Comparison of ENCODE assay signal across 28 cellular contexts in the genomic region with DNA sequence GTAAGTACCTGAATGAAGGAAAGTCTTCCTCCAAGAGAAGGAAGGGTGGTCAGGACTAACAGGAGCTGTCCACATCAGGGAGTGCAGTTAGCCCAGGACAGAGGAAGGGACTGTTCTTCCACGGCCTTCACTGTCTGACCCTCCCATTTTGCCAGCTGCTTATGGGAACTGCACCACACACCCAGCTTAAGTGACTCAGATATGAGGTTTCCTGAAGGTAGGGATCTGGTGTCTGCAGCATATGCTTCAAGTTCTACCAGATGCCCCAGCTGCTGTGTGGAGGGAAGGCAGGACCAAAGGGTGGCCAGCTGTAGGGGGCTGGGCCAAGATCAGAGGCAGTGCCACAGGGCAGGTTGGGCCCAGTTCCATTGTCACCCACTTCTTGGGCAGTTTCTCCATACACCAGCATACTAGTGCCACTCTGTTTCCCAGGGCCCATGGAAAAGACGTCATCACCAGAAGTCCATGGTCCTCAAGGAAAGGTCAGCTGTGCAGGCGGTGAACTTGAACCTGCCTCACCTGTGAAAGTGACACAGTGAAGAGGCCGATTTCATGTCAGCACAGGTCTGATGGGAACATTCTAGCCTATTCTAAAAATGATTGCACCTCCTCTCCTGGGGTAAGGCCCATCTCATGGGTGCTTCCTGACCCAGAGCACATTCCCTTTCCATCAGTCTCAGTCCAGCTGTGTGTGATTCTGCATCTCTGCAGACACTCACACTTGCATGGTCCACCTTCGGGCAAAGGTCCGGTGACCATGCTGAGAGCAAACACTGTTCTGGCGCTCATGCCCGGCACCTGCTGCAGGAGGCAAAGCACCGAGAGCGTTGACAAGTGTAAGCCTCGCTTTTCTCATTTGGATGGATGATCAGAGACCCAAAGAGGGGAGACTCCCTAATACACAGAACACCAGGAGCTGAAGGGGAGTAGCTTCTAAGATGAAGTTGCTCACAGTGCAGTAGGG.
DNase-seq lines count a peak whose midpoint lies in the region; ATAC-seq and TF ChIP-seq lines count a peak whose summit lies in the region.
"Had no signal": no experiment of that assay in that cellular context is flagged by ENCODE, and none has a peak within 500 bp of the region (broad histone marks: within the 10 kb centered on the region; RNA-seq: fewer than 3 reads in every experiment).

No MANE protein-coding gene starts in this region.

- H3K4me2 ChIP-seq in SK-N-SH, result no peak overlapping the region

- H3K27ac ChIP-seq in SK-N-SH (ENCODE audit: low read depth in 2 of 2, low read length in 1 of 2) (no peak overlapping the region), SJCRH30 (no peak overlapping the region), right cardiac atrium (ENCODE audit: low read length) (no peak overlapping the region)
- H3K27ac ChIP-seq: 22Rv1, breast epithelium, esophagus muscularis mucosa, Peyer's patch, SJSA1, tibial artery had no signal

- H3K4me3 ChIP-seq in SK-N-SH (ENCODE audit: low read depth in 2 of 2, low read length in 1 of 2) (no peak overlapping the region), SJCRH30 (no peak overlapping the region), right cardiac atrium (ENCODE audit: low read length) (no peak overlapping the region)
- H3K4me3 ChIP-seq: breast epithelium, esophagus muscularis mucosa, Peyer's patch, SJSA1, tibial artery had no signal

- peaks cover 17% of the 10 kb centered on the region for H3F3A ChIP-seq in SK-N-SH (replicated peaks; ENCODE audit: insufficient read depth)

- intact Hi-C loops in right cardiac atrium (cut with DNase I), result no loop called here

- H3K9ac ChIP-seq in SK-N-SH, result no peak overlapping the region

- no peak overlapping the region for H2AFZ ChIP-seq in SK-N-SH (ENCODE audit: low read depth)

- no peaks in the 10 kb centered on the region for H3K79me2 ChIP-seq in SK-N-SH (ENCODE audit: insufficient read depth)

- no peaks in the 10 kb centered on the region for H4K20me1 ChIP-seq in SK-N-SH (ENCODE audit: insufficient read depth)

- H3K9me3 ChIP-seq in SK-N-SH (no peaks in the 10 kb centered on the region), SJCRH30 (replicated peaks) (no peaks in the 10 kb centered on the region), right cardiac atrium (ENCODE audit: control insufficient read depth, low read length) (no peaks in the 10 kb centered on the region)
- H3K9me3 ChIP-seq: breast epithelium, esophagus muscularis mucosa, Peyer's patch, SJSA1, tibial artery had no signal

- H3K4me1 ChIP-seq in SK-N-SH (ENCODE audit: control insufficient read depth in 1 of 2, insufficient read depth in 2 of 2, low read depth in 1 of 2, low read length in 1 of 2) (peaks cover 0 to 16% of the 10 kb centered on the region in 2 experiments; a peak in 2 of 4 replicates), SJCRH30 (no peaks in the 10 kb centered on the region; the same call in 1 of the 2 replicates), right cardiac atrium (ENCODE audit: control insufficient read depth, insufficient read depth, low read length) (no peaks in the 10 kb centered on the region)
- H3K4me1 ChIP-seq: breast epithelium, esophagus muscularis mucosa, Peyer's patch, tibial artery had no signal

- H3K36me3 ChIP-seq in SK-N-SH (replicated peaks in 1 of 2; ENCODE audit: control insufficient read depth in 1 of 2, insufficient read depth in 2 of 2, low read length in 1 of 2), result no peaks in the 10 kb centered on the region
- no peaks in the 10 kb centered on the region for H3K36me3 ChIP-seq in SJCRH30
- H3K36me3 ChIP-seq: breast epithelium, esophagus muscularis mucosa, Peyer's patch, SJSA1, tibial artery had no signal

- DNase-seq in SK-N-SH (no peak), SJCRH30 (peak; percentile 20 to 44), islet precursor cell (peak; percentile 48), right cardiac atrium (no peak), Ammon's horn (ENCODE audit: low spot score) (no peak)
- DNase-seq: activated CD4-positive, alpha-beta T cell treated with anti-CD3 and anti-CD28 coated beads for 48 hours; activated T-cell treated with anti-CD3 and anti-CD28 coated beads, Interleukin-2, amount 50 U/mL, for 24 hours; amniotic stem cell; effector CD8-positive, alpha-beta T cell; GDM1; H7; Kasumi-1; left ventricle myocardium superior; NCI-H1048; NCI-H2029 treated with DMSO at 0.1 percent for 48 hours; NCI-H510A; stimulated activated CD4-positive, alpha-beta T cell treated with anti-CD3 and anti-CD28 coated beads, Interleukin-15, amount 100 ng/mL, for 24 hours; stimulated activated naive CD8-positive, alpha-beta T cell treated with anti-CD3 and anti-CD28 coated beads, Interleukin-15, amount 100 ng/mL, for 72 hours; tibial artery had no signal

- no peaks in the 10 kb centered on the region for H3K9me2 ChIP-seq in SK-N-SH

- TF ChIP-seq EP300 in SK-N-SH (IDR thresholded peaks at IDR 0.05; ENCODE audit: borderline replicate concordance in 1 of 2, low read depth in 1 of 2, low read length in 1 of 2), result no peak

- no peak for TF ChIP-seq RAD21 in SK-N-SH (IDR thresholded peaks at IDR 0.05; ENCODE audit: low read length)

- POLR2A ChIA-PET in SK-N-SH (lab: Yijun Ruan, JAX), result no interaction called here

- no peak for TF ChIP-seq CTCF in SK-N-SH (IDR thresholded peaks at IDR 0.05)

- ATAC-seq in SK-N-SH treated with all-trans-retinoic acid at 6 μM for 48 hours (no peak), right cardiac atrium (no peak), GM19467 (IDR thresholded peaks at IDR 0.05; ENCODE audit: unreplicated experiment) (no peak), GM18870 (IDR thresholded peaks at IDR 0.05; ENCODE audit: unreplicated experiment) (no peak)
- ATAC-seq: left ventricle myocardium superior; sciatic nerve; stimulated activated naive CD8-positive, alpha-beta T cell treated with anti-CD3 and anti-CD28 coated beads, Interleukin-15, amount 100 ng/mL, for 72 hours had no signal

- CTCF ChIA-PET in SK-N-SH (lab: Yijun Ruan, JAX), result no interaction called here

- WGBS in SK-N-SH (ENCODE audit: low lambda C conversion rate), result 71% methylated on average over 6 of the region's 11 CpGs
- WGBS in right cardiac atrium, result 92% methylated on average over 11 of the region's 11 CpGs

- no peaks in the 10 kb centered on the region for H3K27me3 ChIP-seq in SK-N-SH (ENCODE audit: insufficient read depth)
- no peaks in the 10 kb centered on the region for H3K27me3 ChIP-seq in SJCRH30
- H3K27me3 ChIP-seq in right cardiac atrium (ENCODE audit: control insufficient read depth, insufficient read depth), result no peaks in the 10 kb centered on the region
- H3K27me3 ChIP-seq: breast epithelium, Peyer's patch, SJSA1, tibial artery had no signal

TF ChIP-seq in SK-N-SH, 30 proteins besides CTCF, POLR2A, EP300 and RAD21:
- TF ChIP-seq SIN3A (IDR thresholded peaks at IDR 0.05; ENCODE audit: borderline replicate concordance, low read depth, low read length), result no peak
- TF ChIP-seq, protein P1, sequence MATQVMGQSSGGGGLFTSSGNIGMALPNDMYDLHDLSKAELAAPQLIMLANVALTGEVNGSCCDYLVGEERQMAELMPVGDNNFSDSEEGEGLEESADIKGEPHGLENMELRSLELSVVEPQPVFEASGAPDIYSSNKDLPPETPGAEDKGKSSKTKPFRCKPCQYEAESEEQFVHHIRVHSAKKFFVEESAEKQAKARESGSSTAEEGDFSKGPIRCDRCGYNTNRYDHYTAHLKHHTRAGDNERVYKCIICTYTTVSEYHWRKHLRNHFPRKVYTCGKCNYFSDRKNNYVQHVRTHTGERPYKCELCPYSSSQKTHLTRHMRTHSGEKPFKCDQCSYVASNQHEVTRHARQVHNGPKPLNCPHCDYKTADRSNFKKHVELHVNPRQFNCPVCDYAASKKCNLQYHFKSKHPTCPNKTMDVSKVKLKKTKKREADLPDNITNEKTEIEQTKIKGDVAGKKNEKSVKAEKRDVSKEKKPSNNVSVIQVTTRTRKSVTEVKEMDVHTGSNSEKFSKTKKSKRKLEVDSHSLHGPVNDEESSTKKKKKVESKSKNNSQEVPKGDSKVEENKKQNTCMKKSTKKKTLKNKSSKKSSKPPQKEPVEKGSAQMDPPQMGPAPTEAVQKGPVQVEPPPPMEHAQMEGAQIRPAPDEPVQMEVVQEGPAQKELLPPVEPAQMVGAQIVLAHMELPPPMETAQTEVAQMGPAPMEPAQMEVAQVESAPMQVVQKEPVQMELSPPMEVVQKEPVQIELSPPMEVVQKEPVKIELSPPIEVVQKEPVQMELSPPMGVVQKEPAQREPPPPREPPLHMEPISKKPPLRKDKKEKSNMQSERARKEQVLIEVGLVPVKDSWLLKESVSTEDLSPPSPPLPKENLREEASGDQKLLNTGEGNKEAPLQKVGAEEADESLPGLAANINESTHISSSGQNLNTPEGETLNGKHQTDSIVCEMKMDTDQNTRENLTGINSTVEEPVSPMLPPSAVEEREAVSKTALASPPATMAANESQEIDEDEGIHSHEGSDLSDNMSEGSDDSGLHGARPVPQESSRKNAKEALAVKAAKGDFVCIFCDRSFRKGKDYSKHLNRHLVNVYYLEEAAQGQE (IDR thresholded peaks at IDR 0.05; ENCODE audit: low read depth, low read length), result 0 out of 2 replicates have a peak, but pooled peaks have one; percentile 21

TF ChIP-seq in SK-N-SH treated with all-trans-retinoic acid at 6 μM for 48 hours, 23 proteins besides CTCF, POLR2A, EP300 and RAD21:
- TF ChIP-seq TOX (CRISPR knock-in tag; IDR thresholded peaks at IDR 0.05; ENCODE audit: borderline replicate concordance) (no peak), ESRRG (CRISPR knock-in tag; IDR thresholded peaks at IDR 0.05) (no peak)
- TF ChIP-seq, protein P2, sequence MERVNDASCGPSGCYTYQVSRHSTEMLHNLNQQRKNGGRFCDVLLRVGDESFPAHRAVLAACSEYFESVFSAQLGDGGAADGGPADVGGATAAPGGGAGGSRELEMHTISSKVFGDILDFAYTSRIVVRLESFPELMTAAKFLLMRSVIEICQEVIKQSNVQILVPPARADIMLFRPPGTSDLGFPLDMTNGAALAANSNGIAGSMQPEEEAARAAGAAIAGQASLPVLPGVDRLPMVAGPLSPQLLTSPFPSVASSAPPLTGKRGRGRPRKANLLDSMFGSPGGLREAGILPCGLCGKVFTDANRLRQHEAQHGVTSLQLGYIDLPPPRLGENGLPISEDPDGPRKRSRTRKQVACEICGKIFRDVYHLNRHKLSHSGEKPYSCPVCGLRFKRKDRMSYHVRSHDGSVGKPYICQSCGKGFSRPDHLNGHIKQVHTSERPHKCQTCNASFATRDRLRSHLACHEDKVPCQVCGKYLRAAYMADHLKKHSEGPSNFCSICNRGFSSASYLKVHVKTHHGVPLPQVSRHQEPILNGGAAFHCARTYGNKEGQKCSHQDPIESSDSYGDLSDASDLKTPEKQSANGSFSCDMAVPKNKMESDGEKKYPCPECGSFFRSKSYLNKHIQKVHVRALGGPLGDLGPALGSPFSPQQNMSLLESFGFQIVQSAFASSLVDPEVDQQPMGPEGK (CRISPR knock-in tag; IDR thresholded peaks at IDR 0.05; ENCODE audit: borderline replicate concordance), result no peak

Comparison
In these comparisons a context has a peak if more than half of its experiments do, and no peak if none do; other contexts are left out.
1. DNase-seq: peak in SJCRH30 (2 of 2) and islet precursor cell (single experiment); none in SK-N-SH (single experiment), right cardiac atrium (0 of 3) and Ammon's horn (single experiment).